In the genomic region with DNA sequence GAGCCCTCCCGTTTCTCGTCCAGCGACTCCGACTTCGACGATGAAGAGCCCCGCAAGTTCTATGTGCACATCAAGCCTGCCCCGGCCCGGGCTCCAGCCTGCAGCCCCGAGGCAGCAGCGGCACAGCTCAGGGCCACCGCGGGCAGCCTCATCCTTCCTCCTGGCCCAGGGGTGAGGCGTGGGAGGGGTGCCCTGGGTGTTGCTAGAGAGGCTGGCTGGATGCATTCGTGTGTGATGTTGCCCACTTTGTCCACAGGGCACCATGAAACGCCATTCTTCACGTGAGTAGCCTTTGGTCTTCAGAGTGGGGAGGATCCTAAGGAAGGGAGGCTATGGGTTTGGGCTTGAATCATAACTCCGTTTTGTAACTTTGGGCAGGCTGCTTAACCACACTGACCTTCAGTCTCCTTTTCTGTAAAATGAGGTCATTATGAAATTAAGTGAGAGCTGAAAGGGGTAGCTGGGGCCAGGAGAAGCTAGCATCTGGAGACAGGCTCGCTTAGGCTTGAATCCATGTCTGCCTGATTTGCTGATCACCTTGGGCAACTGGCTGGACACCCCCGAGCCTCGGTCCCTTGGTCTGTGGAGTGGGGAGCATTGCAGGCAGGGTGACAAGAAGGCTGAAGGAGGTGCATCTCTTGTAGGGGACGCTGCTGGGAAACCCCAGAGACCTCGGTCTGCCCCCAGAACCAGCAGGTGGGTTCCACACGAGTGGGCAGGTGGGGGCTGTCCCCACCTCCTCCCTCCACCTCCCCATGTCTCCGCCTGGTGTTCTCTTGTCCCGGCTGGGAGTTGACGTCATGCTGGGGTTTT, we compare ENCODE assay signal across 12 cellular contexts. TPM values are rescaled to one million over a fixed set of nuclear protein-coding genes. Genes with fewer than 3 reads are reported as not detected.
DNase-seq lines count a peak whose midpoint lies in the region; ATAC-seq and TF ChIP-seq lines count a peak whose summit lies in the region.
"Had no signal": no experiment of that assay in that cellular context is flagged by ENCODE, and none has a peak within 500 bp of the region (broad histone marks: within the 10 kb centered on the region; RNA-seq: fewer than 3 reads in every experiment).

No MANE protein-coding gene starts in this region.

- no peak for TF ChIP-seq CTCF in CD8-positive, alpha-beta T cell (IDR thresholded peaks at IDR 0.05)
- TF ChIP-seq CTCF in body of pancreas (IDR thresholded peaks at IDR 0.05) (no peak), brain microvascular endothelial cell (IDR thresholded peaks at IDR 0.05; ENCODE audit: low read depth, low read length, missing control alignments) (no peak)

- H3K9me3 ChIP-seq in CD8-positive, alpha-beta T cell (ENCODE audit: low read length): no peaks in the 10 kb centered on the region
- no peaks in the 10 kb centered on the region for H3K9me3 ChIP-seq in body of pancreas
- H3K9me3 ChIP-seq: Caco-2, neutrophil, thoracic aorta had no signal

- in situ Hi-C loops in brain microvascular endothelial cell (cut with HindIII; ENCODE audit: low pct_ligation_motif_present, low sequenced_read_pairs): no loop called here

- H3K4me3 ChIP-seq in CD8-positive, alpha-beta T cell (ENCODE audit: low read depth, low read length): no peak overlapping the region
- no peak overlapping the region for H3K4me3 ChIP-seq in body of pancreas
- H3K4me3 ChIP-seq in brain microvascular endothelial cell (ENCODE audit: low read depth, low read length): no peak overlapping the region
- H3K4me3 ChIP-seq: thoracic aorta had no signal

- H3K4me1 ChIP-seq in CD8-positive, alpha-beta T cell (ENCODE audit: insufficient read depth, low read length): no peaks in the 10 kb centered on the region
- peaks cover 6% of the 10 kb centered on the region for H3K4me1 ChIP-seq in body of pancreas
- H3K4me1 ChIP-seq: Caco-2 had no signal

- peaks cover 28% of the 10 kb centered on the region for H3K36me3 ChIP-seq in CD8-positive, alpha-beta T cell (ENCODE audit: insufficient read depth, low read length)
- no peaks in the 10 kb centered on the region for H3K36me3 ChIP-seq in body of pancreas (replicated peaks in 1 of 2; ENCODE audit: insufficient read depth in 1 of 2, low read depth in 2 of 2)
- H3K36me3 ChIP-seq in brain microvascular endothelial cell (replicated peaks): no peaks in the 10 kb centered on the region
- H3K36me3 ChIP-seq: thoracic aorta had no signal

- no peaks in the 10 kb centered on the region for H3K27me3 ChIP-seq in CD8-positive, alpha-beta T cell (ENCODE audit: insufficient read depth, low read length)
- no peaks in the 10 kb centered on the region for H3K27me3 ChIP-seq in body of pancreas
- H3K27me3 ChIP-seq in brain microvascular endothelial cell (replicated peaks): no peaks in the 10 kb centered on the region
- H3K27me3 ChIP-seq: neutrophil had no signal

- H3K27me3 Mint-ChIP-seq in CD8-positive, alpha-beta T cell (ENCODE audit: low read depth): no peaks in the 10 kb centered on the region

- H3K27ac Mint-ChIP-seq in CD8-positive, alpha-beta T cell: no peak overlapping the region

- peak; percentile 50 for ATAC-seq in CD8-positive, alpha-beta T cell
- peak; percentile 59 for ATAC-seq in GM19397 (IDR thresholded peaks at IDR 0.05; ENCODE audit: unreplicated experiment)
- peak; percentile 78 for ATAC-seq in HG03103 (IDR thresholded peaks at IDR 0.05; ENCODE audit: low read depth, unreplicated experiment)
- ATAC-seq in body of pancreas: no peak

- no peak overlapping the region for H3K27ac ChIP-seq in CD8-positive, alpha-beta T cell (ENCODE audit: low read depth, low read length)
- no peak overlapping the region for H3K27ac ChIP-seq in body of pancreas
- H3K27ac ChIP-seq in brain microvascular endothelial cell: no peak overlapping the region
- H3K27ac ChIP-seq: neutrophil, thoracic aorta had no signal

- no peak for TF ChIP-seq POLR2A in body of pancreas (IDR thresholded peaks at IDR 0.05)

- 51 to 62% methylated on average over 14 to 27 of the region's 27 CpGs for WGBS in body of pancreas, 2 donors

- H3K36me3 Mint-ChIP-seq in CD8-positive, alpha-beta T cell: peaks cover 56% of the 10 kb centered on the region

- peaks cover 3% of the 10 kb centered on the region for H3K4me1 Mint-ChIP-seq in CD8-positive, alpha-beta T cell (ENCODE audit: low read depth)

- intact Hi-C loops in CD8-positive, alpha-beta T cell (cut with DNase I, micrococcal nuclease): loop anchor here (1.0 to 2.0 kb wide), 2 partner anchors 71 to 72 kb away; no protein-coding TSS in a partner anchor
- intact Hi-C loops in body of pancreas (cut with DNase I): loop anchor here (10.0 kb wide), 1 partner anchor 161 kb away; no protein-coding TSS in a partner anchor

- POLR2A ChIA-PET in CD8-positive, alpha-beta T cell (lab: Charles Lee): no interaction called here

- DNase-seq in CD8-positive, alpha-beta T cell: no peak
- DNase-seq in amniotic epithelial cell (ENCODE audit: low read depth): peak; percentile 80
- no peak for DNase-seq in body of pancreas
- DNase-seq in brain microvascular endothelial cell: no peak
- no peak for DNase-seq in HUDEP-2 (lab: John Stamatoyannopoulos, UW; ENCODE audit: unreplicated experiment in 76 of 76)
- no peak for DNase-seq in iPS-NIHi7 (ENCODE audit: extremely low spot score)

- CTCF ChIA-PET in CD8-positive, alpha-beta T cell (lab: Charles Lee): interaction anchor here (0.6 to 6.5 kb wide), 8 partner anchors 8 to 79 kb away, joined by 3 to 54 read pairs (median 6); no protein-coding TSS in a partner anchor

- no peaks in the 10 kb centered on the region for H3K9me3 Mint-ChIP-seq in CD8-positive, alpha-beta T cell

- H3K4me3 Mint-ChIP-seq in CD8-positive, alpha-beta T cell: no peak overlapping the region

RNA-seq across cellular contexts. Expression of gene B3GNT3, which starts 18.7 kb away (rescaled TPM):
- total RNA-seq in CD8-positive, alpha-beta T cell: not detected
- 1 to 10 TPM; 2.0 to 6.0 TPM for total RNA-seq in body of pancreas

RNA-seq across cellular contexts. Expression of gene FCHO1, which starts 24.9 kb away (rescaled TPM):
- 10 to 100 TPM; 36.7 to 38.4 TPM for total RNA-seq in CD8-positive, alpha-beta T cell
- 1 to 10 TPM in 1 of 2 donors, not detected in 1; 1.6 TPM for total RNA-seq in body of pancreas

RNA-seq across cellular contexts. Expression of gene INSL3, which starts 45.1 kb away (rescaled TPM):
- 1 to 10 TPM; 6.1 to 7.6 TPM for total RNA-seq in CD8-positive, alpha-beta T cell
- total RNA-seq in body of pancreas: not detected
- total RNA-seq: Caco-2, epithelial cell of proximal tubule, thoracic aorta had no signal

RNA-seq across cellular contexts. Expression of gene MAP1S, which starts 56.9 kb away (rescaled TPM):
- total RNA-seq in CD8-positive, alpha-beta T cell: 10 to 100 TPM; 28.1 to 29.7 TPM
- 10 to 100 TPM; 37.1 to 53.4 TPM for total RNA-seq in body of pancreas

Comparison
In these comparisons a context has a peak if more than half of its experiments do, and no peak if none do; other contexts are left out.
1. RNA of gene FCHO1, which starts 24.9 kb away (total RNA-seq): 36.7 to 38.4 TPM in CD8-positive, alpha-beta T cell; 1.6 TPM in body of pancreas; every median in the first group is over 10 times any median in the second.
2. RNA of gene INSL3, which starts 45.1 kb away (total RNA-seq): 6.1 to 7.6 TPM in CD8-positive, alpha-beta T cell; not detected in body of pancreas; every median in the first group is over 4 times any median in the second.